In genomic region chr17:43587647-43588046, GRCh38 we compare ENCODE assay signal across 18 cellular contexts. TPM values are rescaled to one million over a fixed set of nuclear protein-coding genes. Genes with fewer than 3 reads are reported as not detected.
"Had no signal": no experiment of that assay in that cellular context is flagged by ENCODE, and none has a peak within 500 bp of the region (broad histone marks: within the 10 kb centered on the region; RNA-seq: fewer than 3 reads in every experiment).

No MANE protein-coding gene starts in this region.

- H3K9me3 Mint-ChIP-seq: naive thymus-derived CD8-positive, alpha-beta T cell had no signal

- H3K36me3 Mint-ChIP-seq: naive thymus-derived CD8-positive, alpha-beta T cell had no signal

- H3K27me3 ChIP-seq: dorsolateral prefrontal cortex, gastroesophageal sphincter, neutrophil, thyroid gland, upper lobe of left lung, vagina had no signal

- H3K4me2 ChIP-seq: smooth muscle cell had no signal

- ATAC-seq: gastroesophageal sphincter; left colon; naive thymus-derived CD8-positive, alpha-beta T cell had no signal

- DNase-seq: cortex of kidney; dorsolateral prefrontal cortex; effector CD8-positive, alpha-beta T cell; foreskin fibroblast; head of caudate nucleus; hippocampal formation; left colon; mammary epithelial cell; naive thymus-derived CD8-positive, alpha-beta T cell; stimulated activated CD4-positive, alpha-beta T cell treated with anti-CD3 and anti-CD28 coated beads, Interleukin-2, amount 100 ng/mL, for 48 hours; stimulated activated naive CD4-positive, alpha-beta T cell treated with Interleukin-2 at 50 U/mL for 16 hours; thyroid gland; upper lobe of left lung had no signal

- H3K27ac ChIP-seq: dorsolateral prefrontal cortex, neutrophil, thyroid gland, upper lobe of left lung, vagina had no signal

- H3K36me3 ChIP-seq: gastroesophageal sphincter, neutrophil, thyroid gland, upper lobe of left lung, vagina had no signal

- H3K9me3 ChIP-seq: gastroesophageal sphincter, neutrophil, thyroid gland, upper lobe of left lung, vagina had no signal

- H3K4me3 ChIP-seq: dorsolateral prefrontal cortex, gastroesophageal sphincter, smooth muscle cell, thyroid gland, upper lobe of left lung, vagina had no signal

- H3K4me3 Mint-ChIP-seq: naive thymus-derived CD8-positive, alpha-beta T cell had no signal

RNA-seq across cellular contexts. Expression of gene ETV4, which starts 41.5 kb away (rescaled TPM):
- total RNA-seq: mononuclear cell; naive thymus-derived CD8-positive, alpha-beta T cell had no signal
